Comparison of ENCODE assay signal across 1 cellular context in the genomic region with DNA sequence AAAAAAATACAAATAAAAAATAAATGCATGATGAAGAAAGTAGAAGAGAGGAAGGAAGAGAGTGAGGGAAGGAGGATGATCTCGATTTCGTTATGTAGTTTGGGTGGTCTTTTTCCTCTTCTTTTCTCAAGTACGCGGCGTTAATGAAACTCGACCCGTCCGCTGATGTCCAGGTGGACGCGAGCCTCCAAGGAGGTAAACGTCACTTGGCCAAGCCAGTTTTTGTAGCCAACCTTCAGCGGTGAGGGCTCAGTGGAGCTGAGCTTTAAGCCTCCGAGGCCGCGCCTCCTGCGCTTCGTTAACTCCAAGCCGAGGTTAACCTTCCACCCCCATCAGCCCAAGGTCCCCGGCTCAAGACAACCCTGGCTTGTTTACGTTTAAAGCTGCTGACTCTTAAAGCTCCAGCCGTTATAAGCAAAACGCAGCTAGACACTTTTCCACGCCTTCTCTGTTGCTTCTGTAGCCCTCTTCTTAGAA.
TF ChIP-seq lines count a peak whose summit lies in the region.

No MANE protein-coding gene starts in this region.

TF ChIP-seq in HepG2, 621 proteins besides CTCF, POLR2A, EP300 and RAD21 (continued from another document):
- TF ChIP-seq STAT6 (CRISPR knock-in tag; IDR thresholded peaks at IDR 0.05; ENCODE audit: borderline replicate concordance) (no peak), PAF1 (CRISPR knock-in tag; IDR thresholded peaks at IDR 0.05) (no peak), NFYB (CRISPR knock-in tag; IDR thresholded peaks at IDR 0.05) (no peak), GATA4 (IDR thresholded peaks at IDR 0.05; ENCODE audit: borderline replicate concordance, low read depth) (no peak), KMT2B (CRISPR knock-in tag; IDR thresholded peaks at IDR 0.05) (0 out of 2 replicates have a peak, but pooled peaks have one; percentile 18), PITX1 (CRISPR knock-in tag; IDR thresholded peaks at IDR 0.05) (peak; percentile 44; the same call in 1 of the 2 replicates), ELF3 (CRISPR knock-in tag; IDR thresholded peaks at IDR 0.05) (no peak), ZNF292 (CRISPR knock-in tag; IDR thresholded peaks at IDR 0.05; ENCODE audit: borderline replicate concordance, low read depth) (0 out of 2 replicates have a peak, but pooled peaks have one; percentile 43), CREM (IDR thresholded peaks at IDR 0.05) (0 out of 2 replicates have a peak, but pooled peaks have one; percentile 11), CREM (CRISPR knock-in tag; IDR thresholded peaks at IDR 0.05) (no peak), UBTF (CRISPR knock-in tag; IDR thresholded peaks at IDR 0.05) (peak; percentile 19; the same call in 1 of the 2 replicates), ZNF431 (CRISPR knock-in tag; IDR thresholded peaks at IDR 0.05; ENCODE audit: borderline replicate concordance, low read depth) (no peak), ARID5B (CRISPR knock-in tag; IDR thresholded peaks at IDR 0.05) (peak; percentile 36; the same call in 1 of the 2 replicates), FOXA3 (CRISPR knock-in tag; IDR thresholded peaks at IDR 0.05) (peak; percentile 40), ZKSCAN8 (CRISPR knock-in tag; IDR thresholded peaks at IDR 0.05; ENCODE audit: borderline replicate concordance) (no peak), NFKB2 (CRISPR knock-in tag; IDR thresholded peaks at IDR 0.05; ENCODE audit: borderline replicate concordance) (no peak), TBP (CRISPR knock-in tag; IDR thresholded peaks at IDR 0.05) (no peak), RXRB (CRISPR knock-in tag; IDR thresholded peaks at IDR 0.05; ENCODE audit: borderline replicate concordance) (peak; percentile 17; the same call in 1 of the 2 replicates), MXD1 (CRISPR knock-in tag; IDR thresholded peaks at IDR 0.05) (peak; percentile 7; the same call in 1 of the 2 replicates), ARNT (IDR thresholded peaks at IDR 0.05) (no peak), AHR (CRISPR knock-in tag; IDR thresholded peaks at IDR 0.05) (no peak), FOXK1 (CRISPR knock-in tag; IDR thresholded peaks at IDR 0.05; ENCODE audit: borderline replicate concordance, low read depth) (peak; percentile 67; the same call in 1 of the 2 replicates), RARA (CRISPR knock-in tag; IDR thresholded peaks at IDR 0.05) (0 out of 2 replicates have a peak, but pooled peaks have one; percentile 13), ZFP36 (IDR thresholded peaks at IDR 0.05; ENCODE audit: borderline replicate concordance, low read depth, low read length, partially characterized antibody) (no peak), SOX5 (CRISPR knock-in tag; IDR thresholded peaks at IDR 0.05; ENCODE audit: borderline replicate concordance) (no peak), MNT (IDR thresholded peaks at IDR 0.05) (no peak), ZNF83 (CRISPR knock-in tag; IDR thresholded peaks at IDR 0.05; ENCODE audit: borderline replicate concordance) (no peak)
- TF ChIP-seq, protein P1, sequence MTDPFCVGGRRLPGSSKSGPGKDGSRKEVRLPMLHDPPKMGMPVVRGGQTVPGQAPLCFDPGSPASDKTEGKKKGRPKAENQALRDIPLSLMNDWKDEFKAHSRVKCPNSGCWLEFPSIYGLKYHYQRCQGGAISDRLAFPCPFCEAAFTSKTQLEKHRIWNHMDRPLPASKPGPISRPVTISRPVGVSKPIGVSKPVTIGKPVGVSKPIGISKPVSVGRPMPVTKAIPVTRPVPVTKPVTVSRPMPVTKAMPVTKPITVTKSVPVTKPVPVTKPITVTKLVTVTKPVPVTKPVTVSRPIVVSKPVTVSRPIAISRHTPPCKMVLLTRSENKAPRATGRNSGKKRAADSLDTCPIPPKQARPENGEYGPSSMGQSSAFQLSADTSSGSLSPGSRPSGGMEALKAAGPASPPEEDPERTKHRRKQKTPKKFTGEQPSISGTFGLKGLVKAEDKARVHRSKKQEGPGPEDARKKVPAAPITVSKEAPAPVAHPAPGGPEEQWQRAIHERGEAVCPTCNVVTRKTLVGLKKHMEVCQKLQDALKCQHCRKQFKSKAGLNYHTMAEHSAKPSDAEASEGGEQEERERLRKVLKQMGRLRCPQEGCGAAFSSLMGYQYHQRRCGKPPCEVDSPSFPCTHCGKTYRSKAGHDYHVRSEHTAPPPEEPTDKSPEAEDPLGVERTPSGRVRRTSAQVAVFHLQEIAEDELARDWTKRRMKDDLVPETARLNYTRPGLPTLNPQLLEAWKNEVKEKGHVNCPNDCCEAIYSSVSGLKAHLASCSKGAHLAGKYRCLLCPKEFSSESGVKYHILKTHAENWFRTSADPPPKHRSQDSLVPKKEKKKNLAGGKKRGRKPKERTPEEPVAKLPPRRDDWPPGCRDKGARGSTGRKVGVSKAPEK (CRISPR knock-in tag; IDR thresholded peaks at IDR 0.05; ENCODE audit: borderline replicate concordance): 0 out of 2 replicates have a peak, but pooled peaks have one; percentile 71
- TF ChIP-seq, protein P2, sequence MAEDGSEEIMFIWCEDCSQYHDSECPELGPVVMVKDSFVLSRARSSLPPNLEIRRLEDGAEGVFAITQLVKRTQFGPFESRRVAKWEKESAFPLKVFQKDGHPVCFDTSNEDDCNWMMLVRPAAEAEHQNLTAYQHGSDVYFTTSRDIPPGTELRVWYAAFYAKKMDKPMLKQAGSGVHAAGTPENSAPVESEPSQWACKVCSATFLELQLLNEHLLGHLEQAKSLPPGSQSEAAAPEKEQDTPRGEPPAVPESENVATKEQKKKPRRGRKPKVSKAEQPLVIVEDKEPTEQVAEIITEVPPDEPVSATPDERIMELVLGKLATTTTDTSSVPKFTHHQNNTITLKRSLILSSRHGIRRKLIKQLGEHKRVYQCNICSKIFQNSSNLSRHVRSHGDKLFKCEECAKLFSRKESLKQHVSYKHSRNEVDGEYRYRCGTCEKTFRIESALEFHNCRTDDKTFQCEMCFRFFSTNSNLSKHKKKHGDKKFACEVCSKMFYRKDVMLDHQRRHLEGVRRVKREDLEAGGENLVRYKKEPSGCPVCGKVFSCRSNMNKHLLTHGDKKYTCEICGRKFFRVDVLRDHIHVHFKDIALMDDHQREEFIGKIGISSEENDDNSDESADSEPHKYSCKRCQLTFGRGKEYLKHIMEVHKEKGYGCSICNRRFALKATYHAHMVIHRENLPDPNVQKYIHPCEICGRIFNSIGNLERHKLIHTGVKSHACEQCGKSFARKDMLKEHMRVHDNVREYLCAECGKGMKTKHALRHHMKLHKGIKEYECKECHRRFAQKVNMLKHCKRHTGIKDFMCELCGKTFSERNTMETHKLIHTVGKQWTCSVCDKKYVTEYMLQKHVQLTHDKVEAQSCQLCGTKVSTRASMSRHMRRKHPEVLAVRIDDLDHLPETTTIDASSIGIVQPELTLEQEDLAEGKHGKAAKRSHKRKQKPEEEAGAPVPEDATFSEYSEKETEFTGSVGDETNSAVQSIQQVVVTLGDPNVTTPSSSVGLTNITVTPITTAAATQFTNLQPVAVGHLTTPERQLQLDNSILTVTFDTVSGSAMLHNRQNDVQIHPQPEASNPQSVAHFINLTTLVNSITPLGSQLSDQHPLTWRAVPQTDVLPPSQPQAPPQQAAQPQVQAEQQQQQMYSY (CRISPR knock-in tag; IDR thresholded peaks at IDR 0.05): peak; percentile 91
- TF ChIP-seq, protein P3, sequence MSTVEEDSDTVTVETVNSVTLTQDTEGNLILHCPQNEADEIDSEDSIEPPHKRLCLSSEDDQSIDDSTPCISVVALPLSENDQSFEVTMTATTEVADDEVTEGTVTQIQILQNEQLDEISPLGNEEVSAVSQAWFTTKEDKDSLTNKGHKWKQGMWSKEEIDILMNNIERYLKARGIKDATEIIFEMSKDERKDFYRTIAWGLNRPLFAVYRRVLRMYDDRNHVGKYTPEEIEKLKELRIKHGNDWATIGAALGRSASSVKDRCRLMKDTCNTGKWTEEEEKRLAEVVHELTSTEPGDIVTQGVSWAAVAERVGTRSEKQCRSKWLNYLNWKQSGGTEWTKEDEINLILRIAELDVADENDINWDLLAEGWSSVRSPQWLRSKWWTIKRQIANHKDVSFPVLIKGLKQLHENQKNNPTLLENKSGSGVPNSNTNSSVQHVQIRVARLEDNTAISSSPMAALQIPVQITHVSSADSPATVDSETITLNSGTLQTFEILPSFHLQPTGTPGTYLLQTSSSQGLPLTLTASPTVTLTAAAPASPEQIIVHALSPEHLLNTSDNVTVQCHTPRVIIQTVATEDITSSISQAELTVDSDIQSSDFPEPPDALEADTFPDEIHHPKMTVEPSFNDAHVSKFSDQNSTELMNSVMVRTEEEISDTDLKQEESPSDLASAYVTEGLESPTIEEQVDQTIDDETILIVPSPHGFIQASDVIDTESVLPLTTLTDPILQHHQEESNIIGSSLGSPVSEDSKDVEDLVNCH (CRISPR knock-in tag; IDR thresholded peaks at IDR 0.05): no peak
TF ChIP-seq in HepG2: peak in this region for 48.
